In the genomic region with DNA sequence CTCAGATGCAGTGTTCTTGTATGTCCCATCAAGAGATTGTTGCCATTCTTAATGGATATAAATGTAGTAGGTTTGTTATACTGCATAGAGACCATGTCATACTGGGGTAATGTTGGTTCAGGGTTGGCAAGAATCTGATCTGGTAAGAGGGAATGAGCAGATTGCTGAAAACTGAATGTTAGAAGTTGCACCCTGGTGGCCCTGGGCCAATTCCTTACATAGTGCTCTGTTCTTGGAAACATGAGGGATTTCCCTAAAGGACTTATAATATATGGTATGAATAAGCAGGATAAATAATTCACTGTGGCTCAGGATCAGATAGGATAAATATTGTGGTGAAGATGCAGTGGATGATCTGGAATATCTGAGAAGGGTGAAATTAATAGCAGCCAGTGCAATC, we compare ENCODE assay signal across 13 cellular contexts.
"Had no signal": no experiment of that assay in that cellular context is flagged by ENCODE, and none has a peak within 500 bp of the region (broad histone marks: within the 10 kb centered on the region; RNA-seq: fewer than 3 reads in every experiment).

No MANE protein-coding gene starts in this region.

- DNase-seq: effector CD8-positive, alpha-beta T cell; immature natural killer cell; left lung; mammary epithelial cell; naive thymus-derived CD4-positive, alpha-beta T cell; nephron progenitor cell; psoas muscle; retina; small intestine; stimulated activated CD4-positive, alpha-beta T cell treated with anti-CD3 and anti-CD28 coated beads, Interleukin-2, amount 100 ng/mL, for 48 hours; stimulated activated naive CD4-positive, alpha-beta T cell treated with Interleukin-2 at 50 U/mL for 16 hours had no signal

- H3K27ac ChIP-seq: psoas muscle, vagina had no signal

- H3K27me3 ChIP-seq: left lung, vagina had no signal

- H3K36me3 ChIP-seq: left lung, vagina had no signal

- H3K4me3 ChIP-seq: coronary artery, left lung, psoas muscle, vagina had no signal

- ATAC-seq: psoas muscle had no signal

- H3K9me3 ChIP-seq: left lung, psoas muscle, vagina had no signal
